Comparison of ENCODE assay signal across 8 cellular contexts in genomic region chr10:52883996-52884871, GRCh38.
DNase-seq lines count a peak whose midpoint lies in the region; TF ChIP-seq lines count a peak whose summit lies in the region.

No MANE protein-coding gene starts in this region.

- peak overlapping the region; percentile 65 for H2BK12ac ChIP-seq in trophoblast cell (ENCODE audit: low read length)

- H3K4me3 ChIP-seq in AG04450 (ENCODE audit: low read depth, low read length) (peak overlapping the region; percentile 27), trophoblast cell (ENCODE audit: low read depth, low read length) (no peak overlapping the region)

- H3K23ac ChIP-seq in trophoblast cell (ENCODE audit: low read length), result no peak overlapping the region

- no peaks in the 10 kb centered on the region for H3K36me3 ChIP-seq in trophoblast cell (ENCODE audit: control insufficient read depth in 1 of 2, insufficient read depth in 2 of 2, low read length in 2 of 2)

- H3K9ac ChIP-seq in trophoblast cell (ENCODE audit: low read length), result no peak overlapping the region

- DNase-seq in AG04450 (ENCODE audit: low read depth, low spot score), result peak; percentile 39
- peak; percentile 62 for DNase-seq in HEK293T (ENCODE audit: extremely low spot score)
- DNase-seq in LHCN-M2 (ENCODE audit: low read depth), result peak; percentile 50
- peak; percentile 7 for DNase-seq in UCSD-AML1 (lab: John Stamatoyannopoulos, UW; ENCODE audit: unreplicated experiment)
- peak; percentile 60 for DNase-seq in globus pallidus (ENCODE audit: low spot score)
- DNase-seq in trophoblast cell, result peak; percentile 78 to 88
- no peak for DNase-seq in OCI-M2 (lab: John Stamatoyannopoulos, UW; ENCODE audit: unreplicated experiment)

- CTCF ChIA-PET in AG04450 (lab: Charles Lee), result interaction anchor here (0.6 to 3.4 kb wide), 19 partner anchors 8 to 1517 kb away, joined by 3 to 34 read pairs (median 3); no protein-coding TSS in a partner anchor
- CTCF ChIA-PET in HEK293T (lab: Yijun Ruan, JAX), result interaction anchor here (1.0 to 1.2 kb wide), 3 partner anchors 21 to 945 kb away, joined by 3 to 4 read pairs (median 3); no protein-coding TSS in a partner anchor

- H3K4me1 ChIP-seq in trophoblast cell (ENCODE audit: control insufficient read depth in 1 of 2, insufficient read depth in 2 of 2, low read length in 2 of 2), result peaks cover 3% of the 10 kb centered on the region in 2 experiments

- no peak overlapping the region for H3K27ac ChIP-seq in AG04450 (ENCODE audit: low read depth, low read length)
- H3K27ac ChIP-seq in trophoblast cell (ENCODE audit: low read depth, low read length), result peak overlapping the region; percentile 77

- H2BK5ac ChIP-seq in trophoblast cell (ENCODE audit: low read depth, low read length, poor library complexity), result peak overlapping the region; percentile 93

- no peak overlapping the region for H3K4ac ChIP-seq in trophoblast cell (ENCODE audit: low read depth, low read length)

- peak overlapping the region; percentile 84 for H4K8ac ChIP-seq in trophoblast cell (ENCODE audit: low read depth, low read length)

- TF ChIP-seq CTCF in AG04450 (IDR thresholded peaks at IDR 0.05; ENCODE audit: low read depth, low read length) (peak; percentile 84), GM12873 (IDR thresholded peaks at IDR 0.05; ENCODE audit: insufficient read depth, low read depth, low read length, missing control alignments) (peak; percentile 84)

- H3K4me2 ChIP-seq in trophoblast cell (ENCODE audit: low read length), result peak overlapping the region; percentile 66

- peak overlapping the region; percentile 84 for H2BK120ac ChIP-seq in trophoblast cell (ENCODE audit: insufficient read depth, low read length, poor library complexity)

- H3K18ac ChIP-seq in trophoblast cell (ENCODE audit: low read length), result peak overlapping the region; percentile 67

- no peak overlapping the region for H2AK5ac ChIP-seq in trophoblast cell (ENCODE audit: low read length)

- H4K12ac ChIP-seq in trophoblast cell (ENCODE audit: low read depth, low read length), result no peak overlapping the region

- POLR2A ChIA-PET in AG04450 (lab: Yijun Ruan, JAX), result no interaction called here
- POLR2A ChIA-PET in HEK293T (lab: Yijun Ruan, JAX), result no interaction called here

- H3K14ac ChIP-seq in trophoblast cell (ENCODE audit: low read length), result peak overlapping the region; percentile 35

- H3K9me3 ChIP-seq in AG04450 (ENCODE audit: control insufficient read depth, insufficient read depth, low read length) (no peaks in the 10 kb centered on the region), trophoblast cell (ENCODE audit: insufficient read depth, low read depth, low read length) (no peaks in the 10 kb centered on the region)

- WGBS in trophoblast cell (ENCODE audit: extremely low coverage, insufficient coverage, insufficient read length), result no CpG with 5 or more reads among the region's 33 CpGs

- peaks cover 3% of the 10 kb centered on the region for H3K79me2 ChIP-seq in trophoblast cell (ENCODE audit: control insufficient read depth, insufficient read depth, low read length, poor library complexity)

- H2AFZ ChIP-seq in trophoblast cell (ENCODE audit: insufficient read depth, low read length, poor library complexity), result peak overlapping the region; percentile 66

- peak overlapping the region; percentile 76 for H4K91ac ChIP-seq in trophoblast cell (ENCODE audit: low read depth, low read length)

- peaks cover 4% of the 10 kb centered on the region for H3K27me3 ChIP-seq in AG04450 (ENCODE audit: control insufficient read depth, insufficient read depth, low read length)
- no peaks in the 10 kb centered on the region for H3K27me3 ChIP-seq in trophoblast cell (ENCODE audit: insufficient read depth, low read length)

- H3K79me1 ChIP-seq in trophoblast cell (ENCODE audit: low read length), result peaks cover 13% of the 10 kb centered on the region

TF ChIP-seq in HEK293T, 16 proteins besides CTCF, POLR2A, EP300 and RAD21:
- no peak for TF ChIP-seq ELF4 (IDR thresholded peaks at IDR 0.05)
- no peak for TF ChIP-seq LEF1 (IDR thresholded peaks at IDR 0.05; ENCODE audit: borderline replicate concordance)
- no peak for TF ChIP-seq FOXM1 (IDR thresholded peaks at IDR 0.05; ENCODE audit: borderline replicate concordance)
- no peak for TF ChIP-seq HDGF (IDR thresholded peaks at IDR 0.05; ENCODE audit: borderline replicate concordance)
- TF ChIP-seq FOXK2 (IDR thresholded peaks at IDR 0.05), result no peak
- TF ChIP-seq PKNOX1 (IDR thresholded peaks at IDR 0.05), result no peak
- TF ChIP-seq L3MBTL2 (conservative IDR thresholded peaks at IDR 0.05), result no peak
TF ChIP-seq in HEK293T: peak in this region for 0.
